Comparison of ENCODE assay signal across 8 cellular contexts in the genomic region with DNA sequence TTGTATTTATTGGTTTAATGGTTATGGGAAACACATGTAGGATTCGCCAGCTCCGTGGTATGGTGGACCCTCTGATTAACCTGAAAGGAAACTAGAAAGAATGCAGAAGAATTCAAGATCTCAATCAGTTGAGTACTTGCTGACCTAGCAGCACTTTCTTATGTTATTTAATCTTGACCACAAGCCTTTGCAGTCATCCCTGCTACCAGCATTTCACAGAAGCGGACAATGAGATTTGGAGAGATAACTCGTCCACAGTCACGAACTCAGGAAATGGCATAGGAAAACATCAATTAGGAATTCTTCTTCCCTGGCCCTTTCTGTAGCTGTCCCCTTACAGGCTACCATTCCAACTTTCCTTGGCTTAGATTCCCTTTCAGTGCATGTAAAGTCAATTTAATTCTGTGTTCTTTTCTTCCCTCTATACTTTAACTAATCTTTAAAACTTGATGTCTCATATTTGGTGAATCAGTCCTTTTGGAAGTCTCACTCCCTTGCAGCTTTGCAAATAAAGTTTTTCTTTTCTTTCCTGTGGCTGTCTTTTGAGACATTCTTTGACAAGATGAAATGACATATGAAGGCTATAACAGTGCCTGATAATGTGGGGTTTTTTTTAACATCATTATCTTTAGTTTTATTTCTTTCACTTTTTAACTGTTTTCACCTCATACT. TPM values are rescaled to one million over a fixed set of nuclear protein-coding genes. Genes with fewer than 3 reads are reported as not detected.
DNase-seq lines count a peak whose midpoint lies in the region; ATAC-seq lines count a peak whose summit lies in the region.

No MANE protein-coding gene starts in this region.

- H4K8ac ChIP-seq in trophoblast cell (ENCODE audit: low read depth, low read length): no peak overlapping the region

- H3K4ac ChIP-seq in trophoblast cell (ENCODE audit: low read depth, low read length): no peak overlapping the region

- H3K18ac ChIP-seq in trophoblast cell (ENCODE audit: low read length): no peak overlapping the region

- H3K23ac ChIP-seq in trophoblast cell (ENCODE audit: low read length): no peak overlapping the region

- no peak overlapping the region for H4K12ac ChIP-seq in trophoblast cell (ENCODE audit: low read depth, low read length)

- H3K9me3 ChIP-seq in trophoblast cell (ENCODE audit: insufficient read depth, low read depth, low read length): no peaks in the 10 kb centered on the region

- H3K27me3 ChIP-seq in trophoblast cell (ENCODE audit: insufficient read depth, low read length): no peaks in the 10 kb centered on the region

- H2BK5ac ChIP-seq in trophoblast cell (ENCODE audit: low read depth, low read length, poor library complexity): no peak overlapping the region

- WGBS in trophoblast cell (ENCODE audit: extremely low coverage, insufficient coverage, insufficient read length): no CpG with 5 or more reads among the region's 5 CpGs

- DNase-seq in EL (peak; percentile 88), SK-MEL-5 (ENCODE audit: low read depth, low spot score) (peak; percentile 43), epithelial cell of prostate (ENCODE audit: low read depth, low spot score) (no peak), trophoblast cell (peak; percentile 77 to 94), NCI-H1048 (lab: John Stamatoyannopoulos, UW) (no peak), RKO (ENCODE audit: low spot score) (no peak), GF-D8 (lab: John Stamatoyannopoulos, UW) (no peak)

- no peaks in the 10 kb centered on the region for H3K36me3 ChIP-seq in trophoblast cell (ENCODE audit: control insufficient read depth in 1 of 2, insufficient read depth in 2 of 2, low read length in 2 of 2)

- H2BK12ac ChIP-seq in trophoblast cell (ENCODE audit: low read length): no peak overlapping the region

- H3K4me3 ChIP-seq in trophoblast cell (ENCODE audit: low read depth, low read length): no peak overlapping the region

- H3K4me2 ChIP-seq in trophoblast cell (ENCODE audit: low read length): peak overlapping the region; percentile 34

- peaks cover 18% of the 10 kb centered on the region for H3K79me1 ChIP-seq in trophoblast cell (ENCODE audit: low read length)

- no peak overlapping the region for H2BK120ac ChIP-seq in trophoblast cell (ENCODE audit: insufficient read depth, low read length, poor library complexity)

- no peak overlapping the region for H2AFZ ChIP-seq in trophoblast cell (ENCODE audit: insufficient read depth, low read length, poor library complexity)

- no peak overlapping the region for H2AK5ac ChIP-seq in trophoblast cell (ENCODE audit: low read length)

- peaks cover 5% of the 10 kb centered on the region for H3K79me2 ChIP-seq in trophoblast cell (ENCODE audit: control insufficient read depth, insufficient read depth, low read length, poor library complexity)

- no peak overlapping the region for H3K9ac ChIP-seq in trophoblast cell (ENCODE audit: low read length)

- no peak for ATAC-seq in HG03108 (IDR thresholded peaks at IDR 0.05; ENCODE audit: unreplicated experiment)

- H3K27ac ChIP-seq in epithelial cell of prostate (peak overlapping the region; percentile 79), trophoblast cell (ENCODE audit: low read depth, low read length) (peak overlapping the region; percentile 45)

- no peak overlapping the region for H4K91ac ChIP-seq in trophoblast cell (ENCODE audit: low read depth, low read length)

- in situ Hi-C loops in SK-MEL-5 (cut with HindIII; ENCODE audit: low pct_unique_long_range_greater_than_20kb, low sequenced_read_pairs): no loop called here

- peaks cover 3 to 5% of the 10 kb centered on the region in 2 experiments for H3K4me1 ChIP-seq in trophoblast cell (ENCODE audit: control insufficient read depth in 1 of 2, insufficient read depth in 2 of 2, low read length in 2 of 2)

- no peak overlapping the region for H3K14ac ChIP-seq in trophoblast cell (ENCODE audit: low read length)

RNA-seq across cellular contexts. Expression of a gene that starts 1.3 kb away (rescaled TPM):
- 140 and 141 TPM in 2 replicates for total RNA-seq in SK-MEL-5 (2014; rRNA removed; shearing (Covaris generic))
- polyA plus RNA-seq in SK-MEL-5 (2015; cell fraction: cytosol; rRNA removed): 76.3 and 114 TPM in 2 replicates
- polyA plus RNA-seq in SK-MEL-5 (2015; cell fraction: nucleus; rRNA removed): 29.4 and 38.9 TPM in 2 replicates
- 26.0 and 26.8 TPM in 2 replicates for polyA plus RNA-seq in trophoblast cell (2013)

Comparison
In these comparisons a context has a peak if more than half of its experiments do, and no peak if none do; other contexts are left out.
1. DNase-seq: peak in EL (single experiment), SK-MEL-5 (single experiment) and trophoblast cell (2 of 2); none in epithelial cell of prostate (single experiment), NCI-H1048 (single experiment), RKO (single experiment) and GF-D8 (single experiment).